ENCODE assay signal across 16 cellular contexts in genomic region chr12:24599737-24600136, GRCh38.
"Had no signal": no experiment of that assay in that cellular context is flagged by ENCODE, and none has a peak within 500 bp of the region (broad histone marks: within the 10 kb centered on the region; RNA-seq: fewer than 3 reads in every experiment).

No MANE protein-coding gene starts in this region.

- DNase-seq: activated CD4-positive, alpha-beta memory T cell treated with anti-CD3 and anti-CD28 coated beads, Interleukin-2, amount 10 ng/mL, durations not matched to agents 7 days and 5 days; activated CD4-positive, alpha-beta T cell treated with anti-CD3 and anti-CD28 coated beads for 4 hours; activated effector memory CD4-positive, alpha-beta T cell treated with anti-CD3 and anti-CD28 coated beads, Interleukin-2, amount 50 U/mL, for 16 hours; activated T-cell treated with anti-CD3 and anti-CD28 coated beads, Interleukin-2, amount 50 U/mL, for 4 hours; amniotic stem cell; body of pancreas; caudate nucleus; erythroblast; gastrocnemius medialis; left ventricle myocardium inferior; sigmoid colon; spleen; T-helper 2 cell; upper lobe of right lung had no signal

- H3K79me2 ChIP-seq: hepatocyte had no signal

- H3K4me1 ChIP-seq: body of pancreas, gastrocnemius medialis, left ventricle myocardium inferior, sigmoid colon, upper lobe of right lung had no signal

- H3K4me2 ChIP-seq: hepatocyte had no signal

- H3K27me3 ChIP-seq: body of pancreas, gastrocnemius medialis, hepatocyte, sigmoid colon, spleen, upper lobe of right lung had no signal

- H2AFZ ChIP-seq: hepatocyte had no signal

- H3K27ac ChIP-seq: body of pancreas, gastrocnemius medialis, hepatocyte, left ventricle myocardium inferior, sigmoid colon, spleen, upper lobe of right lung had no signal

- ATAC-seq: body of pancreas, gastrocnemius medialis, upper lobe of right lung had no signal

- H3K4me3 ChIP-seq: body of pancreas, gastrocnemius medialis, hepatocyte, left ventricle myocardium inferior, sigmoid colon, spleen, thoracic aorta, upper lobe of right lung had no signal

- H3K9me3 ChIP-seq: body of pancreas, gastrocnemius medialis, left ventricle myocardium inferior, sigmoid colon, spleen, thoracic aorta, upper lobe of right lung had no signal

- H3K36me3 ChIP-seq: gastrocnemius medialis, left ventricle myocardium inferior, sigmoid colon, spleen, thoracic aorta, upper lobe of right lung had no signal
